ENCODE assay signal across 9 cellular contexts in genomic region chr20:37902504-37903313, GRCh38. TPM values are rescaled to one million over a fixed set of nuclear protein-coding genes. Genes with fewer than 3 reads are reported as not detected.
DNase-seq lines count a peak whose midpoint lies in the region; ATAC-seq and TF ChIP-seq lines count a peak whose summit lies in the region.
"Had no signal": no experiment of that assay in that cellular context is flagged by ENCODE, and none has a peak within 500 bp of the region (broad histone marks: within the 10 kb centered on the region; RNA-seq: fewer than 3 reads in every experiment).

Gene VSTM2L (plus strand): TSS chr20:37903127. CDS start chr20:37903351, 224 bp downstream.

- no peaks in the 10 kb centered on the region for H3K36me3 Mint-ChIP-seq in activated naive CD8-positive, alpha-beta T cell treated with anti-CD3 and anti-CD28 coated beads for 36 hours

- H3K27ac Mint-ChIP-seq in activated naive CD8-positive, alpha-beta T cell treated with anti-CD3 and anti-CD28 coated beads for 36 hours = no peak within 1 kb of the TSS

- H3K27me3 Mint-ChIP-seq in activated naive CD8-positive, alpha-beta T cell treated with anti-CD3 and anti-CD28 coated beads for 36 hours = peaks cover 80% of the 10 kb centered on the region

- DNase-seq in AG09309 (ENCODE audit: low read depth) = peak; percentile 29
- DNase-seq in GOT3 (lab: John Stamatoyannopoulos, UW) = peak; percentile 24
- no peak for DNase-seq in activated naive CD8-positive, alpha-beta T cell treated with anti-CD3 and anti-CD28 coated beads for 36 hours
- no peak for DNase-seq in cardiac septum (ENCODE audit: low spot score)
- DNase-seq in renal cortical epithelial cell (ENCODE audit: low read depth) = peak; percentile 21
- no peak for DNase-seq in NCI-H2081 treated with DMSO at 0.1 percent for 48 hours (lab: John Stamatoyannopoulos, UW)
- DNase-seq in activated CD4-positive, CD25-positive, alpha-beta regulatory T cell (lab: John Stamatoyannopoulos, UW) = no peak

- ATAC-seq in HG03469 (IDR thresholded peaks at IDR 0.05; ENCODE audit: unreplicated experiment) = no peak

- peak within 1 kb of the TSS; percentile 57 for H3K4me3 ChIP-seq in AG09309 (ENCODE audit: control insufficient read depth, low read depth, low read length)

- H3K4me1 Mint-ChIP-seq in activated naive CD8-positive, alpha-beta T cell treated with anti-CD3 and anti-CD28 coated beads for 36 hours = peaks cover 8% of the 10 kb centered on the region

- no peak for TF ChIP-seq CTCF in AG09309 (IDR thresholded peaks at IDR 0.05; ENCODE audit: control insufficient read depth, insufficient read depth, low read depth, low read length, missing control alignments)

- peak within 1 kb of the TSS; percentile 62 for H3K4me3 Mint-ChIP-seq in activated naive CD8-positive, alpha-beta T cell treated with anti-CD3 and anti-CD28 coated beads for 36 hours

- intact Hi-C loops in cardiac septum (cut with DNase I) = loop anchor here (5.0 kb wide), 1 partner anchor 90 kb away; no protein-coding TSS in a partner anchor

- no peaks in the 10 kb centered on the region for H3K9me3 Mint-ChIP-seq in activated naive CD8-positive, alpha-beta T cell treated with anti-CD3 and anti-CD28 coated beads for 36 hours

RNA-seq across cellular contexts. Expression of gene VSTM2L, which starts in this region (rescaled TPM):
- not detected for total RNA-seq in activated naive CD8-positive, alpha-beta T cell treated with anti-CD3 and anti-CD28 coated beads for 36 hours
- 11.1 TPM for total RNA-seq in cardiac septum
- 8.0 and 12.7 TPM in 2 replicates for total RNA-seq in renal cortical epithelial cell
- total RNA-seq: mononuclear cell had no signal

Comparison
In these comparisons a context has a peak if more than half of its experiments do, and no peak if none do; other contexts are left out.
1. DNase-seq: peak in AG09309 (single experiment), GOT3 (single experiment) and renal cortical epithelial cell (single experiment); none in activated naive CD8-positive, alpha-beta T cell treated with anti-CD3 and anti-CD28 coated beads for 36 hours (single experiment), cardiac septum (single experiment), NCI-H2081 treated with DMSO at 0.1 percent for 48 hours (single experiment) and activated CD4-positive, CD25-positive, alpha-beta regulatory T cell (0 of 4).